Comparison of ENCODE assay signal across 8 cellular contexts in genomic region chr3:145094355-145094941, GRCh38.
DNase-seq lines count a peak whose midpoint lies in the region; ATAC-seq, FAIRE-seq and TF ChIP-seq lines count a peak whose summit lies in the region.

No MANE protein-coding gene starts in this region.

- H3K4me1 Mint-ChIP-seq in activated T-cell treated with anti-CD3 and anti-CD28 coated beads, Interleukin-2, amount 50 U/mL, for 24 hours (ENCODE audit: low read depth): no peaks in the 10 kb centered on the region

- ATAC-seq in GM19467 (IDR thresholded peaks at IDR 0.05; ENCODE audit: unreplicated experiment) (peak; percentile 93), HG03442 (IDR thresholded peaks at IDR 0.05; ENCODE audit: unreplicated experiment) (peak; percentile 98), left colon (no peak)

- no peak for DNase-seq in D721Med (ENCODE audit: insufficient read length, low spot score)
- DNase-seq in SKM-1 treated with dmso at 0.1 percent for 144 hours (lab: John Stamatoyannopoulos, UW; ENCODE audit: unreplicated experiment): peak; percentile 47
- peak; percentile 68 for DNase-seq in kidney glomerular epithelial cell (lab: John Stamatoyannopoulos, UW)
- DNase-seq in activated T-cell treated with anti-CD3 and anti-CD28 coated beads, Interleukin-2, amount 50 U/mL, for 24 hours: no peak
- DNase-seq in left colon: no peak
- no peak for DNase-seq in NCI-H345 treated with DMSO at 0.1 percent for 48 hours (lab: John Stamatoyannopoulos, UW; ENCODE audit: unreplicated experiment)

- H3K27me3 Mint-ChIP-seq in activated T-cell treated with anti-CD3 and anti-CD28 coated beads, Interleukin-2, amount 50 U/mL, for 24 hours: no peaks in the 10 kb centered on the region

- H3K36me3 Mint-ChIP-seq in activated T-cell treated with anti-CD3 and anti-CD28 coated beads, Interleukin-2, amount 50 U/mL, for 24 hours (ENCODE audit: low read depth): no peaks in the 10 kb centered on the region

- H3K9me3 Mint-ChIP-seq in activated T-cell treated with anti-CD3 and anti-CD28 coated beads, Interleukin-2, amount 50 U/mL, for 24 hours: no peaks in the 10 kb centered on the region

- H3K4me3 Mint-ChIP-seq in activated T-cell treated with anti-CD3 and anti-CD28 coated beads, Interleukin-2, amount 50 U/mL, for 24 hours: no peak overlapping the region

- intact Hi-C loops in left colon (cut with DNase I, micrococcal nuclease): no loop called here

- no peak for TF ChIP-seq CTCF in D721Med (IDR thresholded peaks at IDR 0.05; ENCODE audit: insufficient read depth, missing control alignments)

- peak; percentile 90 for FAIRE-seq in D721Med (lab: Jason Lieb, UNC)

- no peak overlapping the region for H3K27ac Mint-ChIP-seq in activated T-cell treated with anti-CD3 and anti-CD28 coated beads, Interleukin-2, amount 50 U/mL, for 24 hours

Comparison
In these comparisons a context has a peak if more than half of its experiments do, and no peak if none do; other contexts are left out.
1. DNase-seq: peak in SKM-1 treated with dmso at 0.1 percent for 144 hours (single experiment) and kidney glomerular epithelial cell (single experiment); none in D721Med (single experiment), activated T-cell treated with anti-CD3 and anti-CD28 coated beads, Interleukin-2, amount 50 U/mL, for 24 hours (single experiment), left colon (0 of 2) and NCI-H345 treated with DMSO at 0.1 percent for 48 hours (single experiment).